Comparison of ENCODE assay signal across 15 cellular contexts in genomic region chr9:92439921-92440750, GRCh38. TPM values are rescaled to one million over a fixed set of nuclear protein-coding genes. Genes with fewer than 3 reads are reported as not detected.
DNase-seq lines count a peak whose midpoint lies in the region; ATAC-seq and TF ChIP-seq lines count a peak whose summit lies in the region.
"Had no signal": no experiment of that assay in that cellular context is flagged by ENCODE, and none has a peak within 500 bp of the region (broad histone marks: within the 10 kb centered on the region; RNA-seq: fewer than 3 reads in every experiment).

No MANE protein-coding gene starts in this region.

- H3K9me3 Mint-ChIP-seq in stimulated activated naive CD8-positive, alpha-beta T cell treated with anti-CD3 and anti-CD28 coated beads, Interleukin-15, Interleukin-2, amounts not matched to agents 100 ng/mL and 50 ng/mL, for 24 hours, result no peaks in the 10 kb centered on the region

- no peak for DNase-seq in stimulated activated naive CD8-positive, alpha-beta T cell treated with anti-CD3 and anti-CD28 coated beads, Interleukin-15, Interleukin-2, amounts not matched to agents 100 U/mL and 50 U/mL, for 24 hours
- DNase-seq in amniotic epithelial cell (ENCODE audit: low read depth), result peak; percentile 81
- DNase-seq in foreskin keratinocyte, result peak; percentile 57 to 83
- DNase-seq in H4 (ENCODE audit: low spot score), result no peak
- no peak for DNase-seq in DMS53 treated with DMSO at 0.1 percent for 48 hours (lab: John Stamatoyannopoulos, UW; ENCODE audit: unreplicated experiment)
- DNase-seq: body of pancreas; foreskin melanocyte; left colon; NCI-H1105; occipital lobe; stimulated activated CD4-positive, alpha-beta T cell treated with anti-CD3 and anti-CD28 coated beads, Interleukin-1b, Interleukin-23, amount 100 ng/mL, for 48 hours had no signal

- peaks cover 9% of the 10 kb centered on the region for H3K4me1 ChIP-seq in foreskin keratinocyte
- H3K4me1 ChIP-seq: body of pancreas had no signal

- H3K36me3 Mint-ChIP-seq in stimulated activated naive CD8-positive, alpha-beta T cell treated with anti-CD3 and anti-CD28 coated beads, Interleukin-15, Interleukin-2, amounts not matched to agents 100 ng/mL and 50 ng/mL, for 24 hours (ENCODE audit: low read depth), result peaks cover 4% of the 10 kb centered on the region

- no peak for TF ChIP-seq CTCF in foreskin keratinocyte (conservative IDR thresholded peaks at IDR 0.05)

- H3K4me3 Mint-ChIP-seq in stimulated activated naive CD8-positive, alpha-beta T cell treated with anti-CD3 and anti-CD28 coated beads, Interleukin-15, Interleukin-2, amounts not matched to agents 100 ng/mL and 50 ng/mL, for 24 hours, result peak overlapping the region; percentile 37

- no peak for ATAC-seq in stimulated activated naive CD8-positive, alpha-beta T cell treated with anti-CD3 and anti-CD28 coated beads, Interleukin-15, Interleukin-2, amounts not matched to agents 100 U/mL and 50 U/mL, for 24 hours
- ATAC-seq in foreskin keratinocyte (peak; percentile 84), HG02840 (IDR thresholded peaks at IDR 0.05; ENCODE audit: low FRiP score, unreplicated experiment) (no peak), HG03565 (IDR thresholded peaks at IDR 0.05; ENCODE audit: unreplicated experiment) (no peak)
- ATAC-seq: body of pancreas, left colon had no signal

- peak overlapping the region; percentile 21 for H3K27ac Mint-ChIP-seq in stimulated activated naive CD8-positive, alpha-beta T cell treated with anti-CD3 and anti-CD28 coated beads, Interleukin-15, Interleukin-2, amounts not matched to agents 100 ng/mL and 50 ng/mL, for 24 hours

- no peaks in the 10 kb centered on the region for H3K27me3 ChIP-seq in foreskin keratinocyte
- H3K27me3 ChIP-seq: BLaER1, body of pancreas had no signal

- H3K4me1 Mint-ChIP-seq in stimulated activated naive CD8-positive, alpha-beta T cell treated with anti-CD3 and anti-CD28 coated beads, Interleukin-15, Interleukin-2, amounts not matched to agents 100 ng/mL and 50 ng/mL, for 24 hours (ENCODE audit: low read depth), result peaks cover 4% of the 10 kb centered on the region

- H3K27me3 Mint-ChIP-seq in stimulated activated naive CD8-positive, alpha-beta T cell treated with anti-CD3 and anti-CD28 coated beads, Interleukin-15, Interleukin-2, amounts not matched to agents 100 ng/mL and 50 ng/mL, for 24 hours, result no peaks in the 10 kb centered on the region

- H3K27ac ChIP-seq in foreskin keratinocyte, result no peak overlapping the region
- H3K27ac ChIP-seq: BLaER1, body of pancreas had no signal

RNA-seq across cellular contexts. Expression of gene OMD, which starts 15.9 kb away (rescaled TPM):
- total RNA-seq in foreskin keratinocyte, result not detected in 2 replicates
- not detected in 2 replicates for polyA plus RNA-seq in foreskin keratinocyte
- 0.21 and 0.23 TPM in 2 replicates for total RNA-seq in H4 (2014; rRNA removed; shearing (Covaris generic))

RNA-seq across cellular contexts. Expression of gene OGN, which starts 35.8 kb away (rescaled TPM):
- total RNA-seq in foreskin keratinocyte, result not detected in 2 replicates
- polyA plus RNA-seq in foreskin keratinocyte, result not detected in 2 replicates
- not detected in 2 replicates for total RNA-seq in H4 (2014; rRNA removed; shearing (Covaris generic))

RNA-seq across cellular contexts. Expression of gene ASPN, which starts 42.2 kb away (rescaled TPM):
- not detected in 2 replicates for total RNA-seq in foreskin keratinocyte
- polyA plus RNA-seq in foreskin keratinocyte, result 0.02 TPM in 1 of 2 replicates, not detected in the other
- total RNA-seq in H4 (2014; rRNA removed; shearing (Covaris generic)), result not detected in 2 replicates

Comparison
In these comparisons a context has a peak if more than half of its experiments do, and no peak if none do; other contexts are left out.
1. DNase-seq: peak in amniotic epithelial cell (single experiment) and foreskin keratinocyte (2 of 2); none in stimulated activated naive CD8-positive, alpha-beta T cell treated with anti-CD3 and anti-CD28 coated beads, Interleukin-15, Interleukin-2, amounts not matched to agents 100 U/mL and 50 U/mL, for 24 hours (single experiment), H4 (single experiment) and DMS53 treated with DMSO at 0.1 percent for 48 hours (single experiment).